ENCODE assay signal across 1 cellular context in the genomic region with DNA sequence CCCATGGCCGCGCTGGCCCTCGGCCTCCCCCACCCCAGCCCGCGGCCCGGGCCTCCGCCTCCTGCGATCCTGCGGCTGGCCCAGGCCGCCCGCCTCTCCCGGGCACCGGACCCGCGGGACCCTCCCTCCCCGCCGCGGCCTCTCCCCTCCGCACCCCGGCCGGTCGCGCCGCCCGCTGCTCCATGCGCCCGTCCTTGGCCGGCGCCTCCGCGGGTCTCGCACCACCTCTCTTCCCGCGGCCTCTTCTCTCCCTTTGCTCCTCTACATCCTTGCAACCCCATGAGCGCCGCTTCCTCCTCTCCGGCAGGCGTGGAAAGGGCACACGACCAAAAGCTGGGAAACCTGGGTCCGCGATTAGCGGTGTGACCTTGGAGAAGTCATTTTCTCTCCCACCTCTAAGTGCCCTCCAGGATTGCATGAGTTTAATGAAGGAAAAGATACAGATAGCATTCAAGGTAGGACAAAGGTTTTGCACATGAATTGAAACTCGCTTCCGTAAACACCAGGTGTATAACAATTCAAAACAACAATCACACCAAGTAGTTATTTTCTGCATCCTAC.
TF ChIP-seq lines count a peak whose summit lies in the region.

No MANE protein-coding gene starts in this region.

TF ChIP-seq in HepG2, 621 proteins besides CTCF, POLR2A, EP300 and RAD21 (continued from another document and continues in another):
- no peak for TF ChIP-seq ZNF318 (CRISPR knock-in tag; IDR thresholded peaks at IDR 0.05)
- no peak for TF ChIP-seq AGO1 (IDR thresholded peaks at IDR 0.05; ENCODE audit: low read depth, low read length, poor library complexity, severe bottlenecking)
- TF ChIP-seq TAF15 (IDR thresholded peaks at IDR 0.05; ENCODE audit: low read depth, low read length, poor library complexity, severe bottlenecking): no peak
- no peak for TF ChIP-seq NR2F2 (IDR thresholded peaks at IDR 0.05; ENCODE audit: borderline replicate concordance, low read depth)
- TF ChIP-seq ZNF503 (CRISPR knock-in tag; IDR thresholded peaks at IDR 0.05): no peak
- TF ChIP-seq, protein P1, sequence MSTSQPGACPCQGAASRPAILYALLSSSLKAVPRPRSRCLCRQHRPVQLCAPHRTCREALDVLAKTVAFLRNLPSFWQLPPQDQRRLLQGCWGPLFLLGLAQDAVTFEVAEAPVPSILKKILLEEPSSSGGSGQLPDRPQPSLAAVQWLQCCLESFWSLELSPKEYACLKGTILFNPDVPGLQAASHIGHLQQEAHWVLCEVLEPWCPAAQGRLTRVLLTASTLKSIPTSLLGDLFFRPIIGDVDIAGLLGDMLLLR (CRISPR knock-in tag; IDR thresholded peaks at IDR 0.05): no peak
- peak; percentile 56; the same call in 1 of the 2 replicates for TF ChIP-seq ZFY (CRISPR knock-in tag; IDR thresholded peaks at IDR 0.05)
- TF ChIP-seq MXD4 (CRISPR knock-in tag; IDR thresholded peaks at IDR 0.05): no peak
- TF ChIP-seq, protein P2, sequence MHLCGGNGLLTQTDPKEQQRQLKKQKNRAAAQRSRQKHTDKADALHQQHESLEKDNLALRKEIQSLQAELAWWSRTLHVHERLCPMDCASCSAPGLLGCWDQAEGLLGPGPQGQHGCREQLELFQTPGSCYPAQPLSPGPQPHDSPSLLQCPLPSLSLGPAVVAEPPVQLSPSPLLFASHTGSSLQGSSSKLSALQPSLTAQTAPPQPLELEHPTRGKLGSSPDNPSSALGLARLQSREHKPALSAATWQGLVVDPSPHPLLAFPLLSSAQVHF (CRISPR knock-in tag; IDR thresholded peaks at IDR 0.05): no peak
- TF ChIP-seq ZNF724P (CRISPR knock-in tag; IDR thresholded peaks at IDR 0.05; ENCODE audit: borderline replicate concordance): no peak
- no peak for TF ChIP-seq CREBL2 (CRISPR knock-in tag; IDR thresholded peaks at IDR 0.05; ENCODE audit: borderline replicate concordance)
- no peak for TF ChIP-seq RAD51 (IDR thresholded peaks at IDR 0.05; ENCODE audit: borderline replicate concordance)
- TF ChIP-seq ZNF33A (CRISPR knock-in tag; IDR thresholded peaks at IDR 0.05; ENCODE audit: borderline replicate concordance): no peak
- TF ChIP-seq PHF21A (CRISPR knock-in tag; IDR thresholded peaks at IDR 0.05): no peak
- 0 out of 2 replicates have a peak, but pooled peaks have one; percentile 19 for TF ChIP-seq KDM3A (CRISPR knock-in tag; IDR thresholded peaks at IDR 0.05; ENCODE audit: low read depth)
- 0 out of 2 replicates have a peak, but pooled peaks have one; percentile 14 for TF ChIP-seq BORCS8-MEF2B (CRISPR knock-in tag; IDR thresholded peaks at IDR 0.05)
- TF ChIP-seq ZSCAN30 (CRISPR knock-in tag; IDR thresholded peaks at IDR 0.05): no peak
- TF ChIP-seq NR2F6 (IDR thresholded peaks at IDR 0.05): no peak
- 0 out of 2 replicates have a peak, but pooled peaks have one; percentile 21 for TF ChIP-seq NR2F6 (CRISPR knock-in tag; IDR thresholded peaks at IDR 0.05)
- TF ChIP-seq REXO4 (CRISPR knock-in tag; IDR thresholded peaks at IDR 0.05; ENCODE audit: borderline replicate concordance): no peak
- TF ChIP-seq HMGXB3 (CRISPR knock-in tag; IDR thresholded peaks at IDR 0.05; ENCODE audit: borderline replicate concordance): no peak
- TF ChIP-seq ZNF124 (CRISPR knock-in tag; IDR thresholded peaks at IDR 0.05): no peak
- no peak for TF ChIP-seq THAP11 (CRISPR knock-in tag; IDR thresholded peaks at IDR 0.05)
- no peak; the same call in 1 of the 2 replicates for TF ChIP-seq ZMYM2 (CRISPR knock-in tag; IDR thresholded peaks at IDR 0.05)
- no peak for TF ChIP-seq HOXD1 (CRISPR knock-in tag; IDR thresholded peaks at IDR 0.05)
- no peak for TF ChIP-seq ZSCAN31 (CRISPR knock-in tag; IDR thresholded peaks at IDR 0.05; ENCODE audit: low read depth)
- TF ChIP-seq, protein P3, sequence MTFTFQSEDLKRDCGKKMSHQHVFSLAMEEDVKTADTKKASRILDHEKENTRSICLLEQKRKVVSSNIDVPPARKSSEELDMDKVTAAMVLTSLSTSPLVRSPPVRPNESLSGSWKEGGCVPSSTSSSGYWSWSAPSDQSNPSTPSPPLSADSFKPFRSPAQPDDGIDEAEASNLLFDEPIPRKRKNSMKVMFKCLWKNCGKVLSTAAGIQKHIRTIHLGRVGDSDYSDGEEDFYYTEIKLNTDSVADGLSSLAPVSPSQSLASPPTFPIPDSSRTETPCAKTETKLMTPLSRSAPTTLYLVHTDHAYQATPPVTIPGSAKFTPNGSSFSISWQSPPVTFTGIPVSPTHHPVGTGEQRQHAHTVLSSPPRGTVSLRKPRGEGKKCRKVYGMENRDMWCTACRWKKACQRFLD (CRISPR knock-in tag; IDR thresholded peaks at IDR 0.05; ENCODE audit: borderline replicate concordance): no peak
- TF ChIP-seq E2F2 (CRISPR knock-in tag; IDR thresholded peaks at IDR 0.05; ENCODE audit: borderline replicate concordance): no peak
- TF ChIP-seq ZNF546 (CRISPR knock-in tag; conservative IDR thresholded peaks at IDR 0.05): no peak
- no peak for TF ChIP-seq FOXP4 (CRISPR knock-in tag; IDR thresholded peaks at IDR 0.05)
- TF ChIP-seq HIVEP1 (CRISPR knock-in tag; IDR thresholded peaks at IDR 0.05): no peak
- TF ChIP-seq ATF1 (CRISPR knock-in tag; IDR thresholded peaks at IDR 0.05): no peak
- TF ChIP-seq HNRNPH1 (optimal IDR thresholded peaks at IDR 0.05; ENCODE audit: low read depth, low read length): no peak
- no peak for TF ChIP-seq ZNF264 (CRISPR knock-in tag; IDR thresholded peaks at IDR 0.05)
- no peak for TF ChIP-seq ZBTB21 (CRISPR knock-in tag; IDR thresholded peaks at IDR 0.05)
- TF ChIP-seq PTBP1 (IDR thresholded peaks at IDR 0.05; ENCODE audit: low read depth, low read length, poor library complexity, severe bottlenecking): no peak
- TF ChIP-seq ZNF644 (CRISPR knock-in tag; IDR thresholded peaks at IDR 0.05; ENCODE audit: low read depth): no peak
